12 cellular contexts compared by ENCODE assay signal in genomic region chr1:158008630-158009029, GRCh38. TPM values are rescaled to one million over a fixed set of nuclear protein-coding genes. Genes with fewer than 3 reads are reported as not detected.
DNase-seq lines count a peak whose midpoint lies in the region; ATAC-seq and TF ChIP-seq lines count a peak whose summit lies in the region.
"Had no signal": no experiment of that assay in that cellular context is flagged by ENCODE, and none has a peak within 500 bp of the region (broad histone marks: within the 10 kb centered on the region; RNA-seq: fewer than 3 reads in every experiment).

No MANE protein-coding gene starts in this region.

- H4K8ac ChIP-seq in mesenchymal stem cell (ENCODE audit: low read length) = peak overlapping the region; percentile 66

- H3K36me3 Mint-ChIP-seq in chondrocyte (ENCODE audit: low read depth) = peaks cover 8% of the 10 kb centered on the region

- peak overlapping the region in 1 of 2 experiments; percentile 82 for H3K14ac ChIP-seq in mesenchymal stem cell (ENCODE audit: low read length in 2 of 2)

- peak overlapping the region; percentile 97 for H2BK15ac ChIP-seq in mesenchymal stem cell (ENCODE audit: low read depth, poor library complexity, severe bottlenecking)

- no peaks in the 10 kb centered on the region for H3K9me3 Mint-ChIP-seq in chondrocyte (ENCODE audit: low read depth)
- H3K9me3 Mint-ChIP-seq: activated CD4-positive, alpha-beta T cell treated with anti-CD3 and anti-CD28 coated beads, Interleukin-2, amount 10 ng/mL, durations not matched to agents 7 days and 5 days had no signal

- peak overlapping the region; percentile 80 to 88 for H3K18ac ChIP-seq in mesenchymal stem cell (ENCODE audit: low read depth in 1 of 2, low read length in 2 of 2)

- H2BK5ac ChIP-seq in mesenchymal stem cell (ENCODE audit: low read depth, low read length, poor library complexity, severe bottlenecking) = peak overlapping the region; percentile 71

- no peaks in the 10 kb centered on the region for H3K79me1 ChIP-seq in mesenchymal stem cell (replicated peaks; ENCODE audit: low read length, poor library complexity, severe bottlenecking)

- peak overlapping the region; percentile 64 to 88 for H3K4ac ChIP-seq in mesenchymal stem cell (ENCODE audit: low read depth in 1 of 2, low read length in 2 of 2)

- H3K9me3 ChIP-seq in mesenchymal stem cell (ENCODE audit: control insufficient read depth, low read length) (no peaks in the 10 kb centered on the region), stomach (no peaks in the 10 kb centered on the region)

- DNase-seq in NCI-H69 (lab: John Stamatoyannopoulos, UW) (peak; percentile 82), chondrocyte (ENCODE audit: low spot score) (no peak), mesenchymal stem cell (peak; percentile 36), stomach (no peak), GM10266 (ENCODE audit: extremely low spot score) (no peak), NCI-H774 (lab: John Stamatoyannopoulos, UW) (no peak)
- DNase-seq: activated CD4-positive, alpha-beta T cell treated with anti-CD3 and anti-CD28 coated beads, Interleukin-2, amount 10 ng/mL, durations not matched to agents 7 days and 5 days; activated naive CD4-positive, alpha-beta T cell; NCI-H446 treated with DMSO at 0.1 percent for 48 hours; occipital lobe had no signal

- peak overlapping the region; percentile 92 for H3K9ac ChIP-seq in mesenchymal stem cell (ENCODE audit: low read length)

- peak overlapping the region; percentile 80 for H2BK120ac ChIP-seq in mesenchymal stem cell (ENCODE audit: low read depth, low read length)

- TF ChIP-seq POLR2A in stomach (IDR thresholded peaks at IDR 0.05) = no peak

- no peak for TF ChIP-seq EP300 in stomach (IDR thresholded peaks at IDR 0.05)

- H3K4me1 ChIP-seq in mesenchymal stem cell (ENCODE audit: control insufficient read depth, insufficient read depth, low read depth, low read length) (peaks cover 58% of the 10 kb centered on the region), stomach (peaks cover 54 to 88% (median 72%) of the 10 kb centered on the region in 4 donors)

- no peak overlapping the region for H3K4me2 ChIP-seq in mesenchymal stem cell (ENCODE audit: low read length, poor library complexity, severe bottlenecking)

- H3K36me3 ChIP-seq in mesenchymal stem cell (ENCODE audit: control insufficient read depth in 1 of 2, insufficient read depth in 2 of 2, low read depth in 1 of 2, low read length in 2 of 2) (peaks cover 21 to 41% of the 10 kb centered on the region in 2 experiments), stomach (no peaks in the 10 kb centered on the region)

- WGBS in mesenchymal stem cell = 55% methylated on average over 6 of the region's 6 CpGs
- WGBS in stomach, 5 donors = 62 to 73% (median 66%) methylated on average over 6 of the region's 6 CpGs

- H4K91ac ChIP-seq in mesenchymal stem cell (ENCODE audit: low read length) = peak overlapping the region; percentile 92

- peaks cover 98% of the 10 kb centered on the region for H3K4me1 Mint-ChIP-seq in chondrocyte (ENCODE audit: low read depth)
- H3K4me1 Mint-ChIP-seq: activated CD4-positive, alpha-beta T cell treated with anti-CD3 and anti-CD28 coated beads, Interleukin-2, amount 10 ng/mL, durations not matched to agents 7 days and 5 days had no signal

- no peak overlapping the region for H2AFZ ChIP-seq in mesenchymal stem cell (ENCODE audit: low read depth, low read length)

- peak overlapping the region; percentile 47 for H3K4me3 Mint-ChIP-seq in chondrocyte (ENCODE audit: unreplicated experiment)
- H3K4me3 Mint-ChIP-seq: activated CD4-positive, alpha-beta T cell treated with anti-CD3 and anti-CD28 coated beads, Interleukin-2, amount 10 ng/mL, durations not matched to agents 7 days and 5 days had no signal

- H2AK5ac ChIP-seq in mesenchymal stem cell (ENCODE audit: low read length, severe bottlenecking) = peak overlapping the region; percentile 82

- no peak for TF ChIP-seq CTCF in chondrocyte (IDR thresholded peaks at IDR 0.05)
- TF ChIP-seq CTCF in stomach (IDR thresholded peaks at IDR 0.05) = no peak
- no peak for TF ChIP-seq CTCF in GM10266 (IDR thresholded peaks at IDR 0.05; ENCODE audit: control insufficient read depth, insufficient read depth, low read depth, missing control alignments)

- no peaks in the 10 kb centered on the region for H3K27me3 Mint-ChIP-seq in chondrocyte (ENCODE audit: low read depth)
- H3K27me3 Mint-ChIP-seq: activated CD4-positive, alpha-beta T cell treated with anti-CD3 and anti-CD28 coated beads, Interleukin-2, amount 10 ng/mL, durations not matched to agents 7 days and 5 days had no signal

- H3K27ac ChIP-seq in mesenchymal stem cell (ENCODE audit: low read length, poor library complexity, severe bottlenecking) (peak overlapping the region; percentile 93), stomach (peak overlapping the region; percentile 14 to 91 (median 85))

- H2BK12ac ChIP-seq in mesenchymal stem cell (ENCODE audit: low read length in 2 of 2) = peak overlapping the region; percentile 85

- H3K27me3 ChIP-seq in mesenchymal stem cell (ENCODE audit: control insufficient read depth in 1 of 2, insufficient read depth in 1 of 2, low read length in 2 of 2) (no peaks in the 10 kb centered on the region), stomach (peaks cover 0 to 3% (median 0%) of the 10 kb centered on the region in 3 donors)

- intact Hi-C loops in stomach (cut with DNase I; ENCODE audit: low total_unique reads) = no loop called here

- H3K4me3 ChIP-seq in mesenchymal stem cell (ENCODE audit: insufficient read depth in 1 of 2, low read depth in 1 of 2, low read length in 2 of 2) (peak overlapping the region in 1 of 2 experiments; percentile 23), stomach (no peak overlapping the region)

- H3K27ac Mint-ChIP-seq in chondrocyte (ENCODE audit: unreplicated experiment) = peak overlapping the region; percentile 98
- H3K27ac Mint-ChIP-seq: activated CD4-positive, alpha-beta T cell treated with anti-CD3 and anti-CD28 coated beads, Interleukin-2, amount 10 ng/mL, durations not matched to agents 7 days and 5 days had no signal

- ATAC-seq in HG02981 (IDR thresholded peaks at IDR 0.05; ENCODE audit: unreplicated experiment) (no peak), HG02763 (IDR thresholded peaks at IDR 0.05; ENCODE audit: unreplicated experiment) (no peak)

- peak overlapping the region in 1 of 2 experiments; percentile 51 for H3K23ac ChIP-seq in mesenchymal stem cell (ENCODE audit: low read length in 2 of 2)

RNA-seq across cellular contexts. Expression of gene KIRREL1, which starts 15.2 kb away (rescaled TPM):
- total RNA-seq in chondrocyte = 159 to 166 TPM (median 165 TPM) in 3 replicates
- polyA plus RNA-seq in mesenchymal stem cell (2013, experiment 1 of 2) = 133 TPM
- 130 TPM for polyA plus RNA-seq in mesenchymal stem cell (2013, experiment 2 of 2)
- total RNA-seq in stomach = 10 to 100 TPM in 3 of 5 donors, 1 to 10 TPM in 2; 3.2 to 27.9 (median 10.7) TPM
- 1 to 10 TPM; 2.8 to 4.3 (median 4.0) TPM for polyA plus RNA-seq in stomach
- total RNA-seq: activated CD4-positive, alpha-beta T cell treated with anti-CD3 and anti-CD28 coated beads, Interleukin-2, amount 10 ng/mL, durations not matched to agents 7 days and 5 days had no signal

Comparison
In these comparisons a context has a peak if more than half of its experiments do, and no peak if none do; other contexts are left out.
1. DNase-seq: peak in NCI-H69 (single experiment) and mesenchymal stem cell (single experiment); none in chondrocyte (single experiment), stomach (single experiment), GM10266 (single experiment) and NCI-H774 (single experiment).